Comparison of ENCODE assay signal across 8 cellular contexts in the genomic region with DNA sequence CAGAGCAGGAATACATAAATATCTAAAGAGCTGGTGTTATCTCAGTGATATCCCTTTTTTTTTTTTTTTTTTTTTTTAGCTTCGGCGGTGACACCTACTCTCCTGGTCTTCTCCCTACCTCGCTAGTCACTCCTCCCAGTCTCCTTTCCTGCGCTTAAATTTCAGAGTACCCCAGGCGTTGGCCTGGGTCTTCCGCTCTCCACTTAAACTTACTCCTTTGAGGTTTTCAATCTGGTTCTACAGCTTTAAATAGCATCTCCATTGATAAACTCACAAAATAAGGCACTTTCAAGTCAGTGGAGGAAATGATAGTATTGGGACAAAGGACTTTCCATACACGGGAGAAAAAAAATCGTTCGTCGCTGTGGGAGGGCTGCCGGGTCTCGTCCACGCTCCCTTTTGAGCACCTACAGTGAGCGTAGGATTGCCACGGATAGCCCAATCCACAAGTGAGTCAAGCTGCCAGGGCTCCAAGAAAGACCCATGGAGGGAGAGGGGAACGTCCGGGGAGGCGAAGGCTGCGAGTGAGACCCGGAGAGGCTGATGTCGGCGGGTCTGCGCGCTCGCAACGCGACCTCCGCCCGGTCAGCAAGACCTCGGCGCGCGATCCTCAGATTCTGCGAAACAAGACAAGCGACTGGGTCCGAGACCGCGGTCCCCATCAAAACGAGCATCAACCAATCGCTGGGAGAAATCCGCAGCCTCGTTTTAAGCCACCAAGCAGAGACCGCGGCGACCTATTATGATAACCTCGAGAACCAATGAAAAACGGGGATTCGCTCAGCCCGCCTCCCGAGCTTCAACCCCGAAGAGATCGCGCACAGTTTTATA. TPM values are rescaled to one million over a fixed set of nuclear protein-coding genes. Genes with fewer than 3 reads are reported as not detected.
DNase-seq lines count a peak whose midpoint lies in the region; ATAC-seq and TF ChIP-seq lines count a peak whose summit lies in the region.

No MANE protein-coding gene starts in this region.

- no peak overlapping the region for H2BK120ac ChIP-seq in mesenchymal stem cell (ENCODE audit: low read depth, low read length)

- no peak overlapping the region for H3K23ac ChIP-seq in mesenchymal stem cell (ENCODE audit: low read length in 2 of 2)

- H2BK5ac ChIP-seq in mesenchymal stem cell (ENCODE audit: low read depth, low read length, poor library complexity, severe bottlenecking): no peak overlapping the region

- peaks cover 23% of the 10 kb centered on the region for H3K36me3 ChIP-seq in CD8-positive, alpha-beta T cell (ENCODE audit: insufficient read depth, low read length)
- H3K36me3 ChIP-seq in endodermal cell (ENCODE audit: control insufficient read depth, insufficient read depth, low read length) (peaks cover 31% of the 10 kb centered on the region), mesenchymal stem cell (ENCODE audit: control insufficient read depth in 1 of 2, insufficient read depth in 2 of 2, low read depth in 1 of 2, low read length in 2 of 2) (peaks cover 9 to 32% of the 10 kb centered on the region in 2 experiments)

- peak overlapping the region; percentile 76 for H3K4me2 ChIP-seq in mesenchymal stem cell (ENCODE audit: low read length, poor library complexity, severe bottlenecking)

- no peak overlapping the region for H2BK12ac ChIP-seq in mesenchymal stem cell (ENCODE audit: low read length in 2 of 2)

- H3K27ac Mint-ChIP-seq in CD8-positive, alpha-beta T cell: peak overlapping the region; percentile 98
- peak overlapping the region; percentile 100 for H3K27ac Mint-ChIP-seq in endodermal cell

- no peaks in the 10 kb centered on the region for H3K9me3 ChIP-seq in CD8-positive, alpha-beta T cell (ENCODE audit: low read length)
- H3K9me3 ChIP-seq in endodermal cell (ENCODE audit: control insufficient read depth, low read length) (no peaks in the 10 kb centered on the region), mesenchymal stem cell (ENCODE audit: control insufficient read depth, low read length) (no peaks in the 10 kb centered on the region)

- no peak overlapping the region for H2AK5ac ChIP-seq in mesenchymal stem cell (ENCODE audit: low read length, severe bottlenecking)

- H3K4me3 Mint-ChIP-seq in CD8-positive, alpha-beta T cell: peak overlapping the region; percentile 92
- peak overlapping the region; percentile 89 for H3K4me3 Mint-ChIP-seq in endodermal cell

- peaks cover 39% of the 10 kb centered on the region for H3K36me3 Mint-ChIP-seq in CD8-positive, alpha-beta T cell
- H3K36me3 Mint-ChIP-seq in endodermal cell (ENCODE audit: low read depth): peaks cover 32% of the 10 kb centered on the region

- H3K9me3 Mint-ChIP-seq in CD8-positive, alpha-beta T cell: no peaks in the 10 kb centered on the region
- H3K9me3 Mint-ChIP-seq in endodermal cell: no peaks in the 10 kb centered on the region

- peaks cover 8% of the 10 kb centered on the region for H3K27me3 Mint-ChIP-seq in CD8-positive, alpha-beta T cell (ENCODE audit: low read depth)
- peaks cover 11% of the 10 kb centered on the region for H3K27me3 Mint-ChIP-seq in endodermal cell (ENCODE audit: insufficient read depth)

- H3K4ac ChIP-seq in mesenchymal stem cell (ENCODE audit: low read depth in 1 of 2, low read length in 2 of 2): peak overlapping the region in 1 of 2 experiments; percentile 24

- intact Hi-C loops in CD8-positive, alpha-beta T cell (cut with DNase I, micrococcal nuclease): loop anchor here (1.0 to 10.0 kb wide), 10 partner anchors 57 to 1840 kb away; a partner anchor contains a TSS

- peak overlapping the region; percentile 97 for H3K4me3 ChIP-seq in CD8-positive, alpha-beta T cell (ENCODE audit: low read depth, low read length)
- peak overlapping the region; percentile 90 for H3K4me3 ChIP-seq in endodermal cell (ENCODE audit: low read length)
- H3K4me3 ChIP-seq in mesenchymal stem cell (ENCODE audit: insufficient read depth in 1 of 2, low read depth in 1 of 2, low read length in 2 of 2): peak overlapping the region; percentile 92

- H3K27ac ChIP-seq in CD8-positive, alpha-beta T cell (ENCODE audit: low read depth, low read length): peak overlapping the region; percentile 98
- H3K27ac ChIP-seq in endodermal cell (ENCODE audit: low read depth, low read length): peak overlapping the region; percentile 99
- H3K27ac ChIP-seq in mesenchymal stem cell (ENCODE audit: low read length, poor library complexity, severe bottlenecking): peak overlapping the region; percentile 95

- no peak for TF ChIP-seq CTCF in CD8-positive, alpha-beta T cell (IDR thresholded peaks at IDR 0.05)
- no peak for TF ChIP-seq CTCF in endodermal cell (conservative IDR thresholded peaks at IDR 0.05)

- CTCF ChIA-PET in CD8-positive, alpha-beta T cell (lab: Charles Lee): interaction anchor here (1.1 to 1.9 kb wide), 2 partner anchors 10 to 57 kb away, joined by 4 to 6 read pairs; no protein-coding TSS in a partner anchor

- POLR2A ChIA-PET in CD8-positive, alpha-beta T cell (lab: Charles Lee): interaction anchor here (0.7 to 1.7 kb wide), 5 partner anchors 9 to 1764 kb away, joined by 3 to 10 read pairs (median 3); a partner anchor contains a TSS

- no peak overlapping the region for H4K91ac ChIP-seq in mesenchymal stem cell (ENCODE audit: low read length)

- peaks cover 16% of the 10 kb centered on the region for H3K4me1 ChIP-seq in CD8-positive, alpha-beta T cell (ENCODE audit: insufficient read depth, low read length)
- H3K4me1 ChIP-seq in endodermal cell (ENCODE audit: control insufficient read depth, insufficient read depth, low read length): peaks cover 5% of the 10 kb centered on the region
- peaks cover 1% of the 10 kb centered on the region for H3K4me1 ChIP-seq in mesenchymal stem cell (ENCODE audit: control insufficient read depth, insufficient read depth, low read depth, low read length)

- peak; percentile 79 for ATAC-seq in CD8-positive, alpha-beta T cell
- ATAC-seq in GM21360 (IDR thresholded peaks at IDR 0.05; ENCODE audit: unreplicated experiment): peak; percentile 78

- peak overlapping the region; percentile 7 for H2AFZ ChIP-seq in mesenchymal stem cell (ENCODE audit: low read depth, low read length)

- WGBS in endodermal cell (ENCODE audit: insufficient coverage in 1 of 2, insufficient read length in 1 of 2), 2 experiments: 1 to 2% methylated on average over 36 to 53 of the region's 53 CpGs
- under 1% methylated on average over 51 of the region's 53 CpGs for WGBS in mesenchymal stem cell

- no peak overlapping the region for H2BK15ac ChIP-seq in mesenchymal stem cell (ENCODE audit: low read depth, poor library complexity, severe bottlenecking)

- H4K8ac ChIP-seq in mesenchymal stem cell (ENCODE audit: low read length): peak overlapping the region; percentile 66

- H3K9ac ChIP-seq in endodermal cell (ENCODE audit: extremely low read depth, low read length, poor library complexity, severe bottlenecking) (peak overlapping the region; percentile 100), mesenchymal stem cell (ENCODE audit: low read length) (peak overlapping the region; percentile 100)

- peak; percentile 68 to 90 (median 84) for DNase-seq in CD8-positive, alpha-beta T cell
- DNase-seq in HS-5 (ENCODE audit: low read depth) (peak; percentile 86), endodermal cell (peak; percentile 96), mesenchymal stem cell (peak; percentile 96)
- peak; percentile 80 for DNase-seq in NK-92 treated with Interleukin-12 subunit alpha and Interleukin-12 subunit beta, amount 100 ng/mL, for 24 hours (lab: John Stamatoyannopoulos, UW)
- DNase-seq in activated CD8-positive, alpha-beta memory T cell treated with anti-CD3 and anti-CD28 coated beads, Interleukin-2, amount 50 U/mL, for 1 hour (ENCODE audit: extremely low read depth): peak; percentile 67
- DNase-seq in stimulated activated CD8-positive, alpha-beta memory T cell treated with anti-CD3 and anti-CD28 coated beads, Interleukin-12 subunit alpha, Interleukin-12 subunit beta, amount 100 ng/mL, for 1 hour (ENCODE audit: low read depth): peak; percentile 78

- peaks cover 36% of the 10 kb centered on the region for H3K4me1 Mint-ChIP-seq in CD8-positive, alpha-beta T cell (ENCODE audit: low read depth)
- peaks cover 14% of the 10 kb centered on the region for H3K4me1 Mint-ChIP-seq in endodermal cell

- H3K18ac ChIP-seq in mesenchymal stem cell (ENCODE audit: low read depth in 1 of 2, low read length in 2 of 2): peak overlapping the region; percentile 13 to 69

- no peaks in the 10 kb centered on the region for H3K27me3 ChIP-seq in CD8-positive, alpha-beta T cell (ENCODE audit: insufficient read depth, low read length)
- H3K27me3 ChIP-seq in endodermal cell (ENCODE audit: control insufficient read depth, insufficient read depth, low read length, poor library complexity, severe bottlenecking) (no peaks in the 10 kb centered on the region), mesenchymal stem cell (ENCODE audit: control insufficient read depth in 1 of 2, insufficient read depth in 1 of 2, low read length in 2 of 2) (peaks cover 12 to 14% of the 10 kb centered on the region in 2 experiments)

- H3K14ac ChIP-seq in mesenchymal stem cell (ENCODE audit: low read length in 2 of 2): no peak overlapping the region

- peaks cover 4% of the 10 kb centered on the region for H3K79me1 ChIP-seq in mesenchymal stem cell (replicated peaks; ENCODE audit: low read length, poor library complexity, severe bottlenecking)

RNA-seq across cellular contexts. Expression of a gene that starts 0.7 kb away (rescaled TPM):
- total RNA-seq in CD8-positive, alpha-beta T cell: 100 to 1,000 TPM; 361 to 363 TPM
- 100 to 1,000 TPM; 146 to 199 TPM for total RNA-seq in endodermal cell
- 156 TPM for polyA plus RNA-seq in endodermal cell (2013, experiment 1 of 2)
- 138 TPM for polyA plus RNA-seq in endodermal cell (2013, experiment 2 of 2)
- polyA plus RNA-seq in mesenchymal stem cell (2013, experiment 1 of 2): 82.7 TPM
- 82.2 TPM for polyA plus RNA-seq in mesenchymal stem cell (2013, experiment 2 of 2)

RNA-seq across cellular contexts. Expression of a gene that starts 50.5 kb away (rescaled TPM):
- 10 to 100 TPM; 11.8 to 12.8 TPM for total RNA-seq in CD8-positive, alpha-beta T cell
- 10 to 100 TPM; 38.4 to 57.6 TPM for total RNA-seq in endodermal cell
- polyA plus RNA-seq in endodermal cell (2013, experiment 1 of 2): 14.3 TPM
- polyA plus RNA-seq in endodermal cell (2013, experiment 2 of 2): 12.5 TPM
- 2.6 TPM for polyA plus RNA-seq in mesenchymal stem cell (2013, experiment 1 of 2)
- polyA plus RNA-seq in mesenchymal stem cell (2013, experiment 2 of 2): 2.4 TPM

Comparison
In these comparisons a context has a peak if more than half of its experiments do, and no peak if none do; other contexts are left out.
1. Peak in every context shown above with its lines: DNase-seq, ATAC-seq, H3K4me3 ChIP-seq and H3K27ac ChIP-seq.